ENCODE assay signal across 24 cellular contexts in the genomic region with DNA sequence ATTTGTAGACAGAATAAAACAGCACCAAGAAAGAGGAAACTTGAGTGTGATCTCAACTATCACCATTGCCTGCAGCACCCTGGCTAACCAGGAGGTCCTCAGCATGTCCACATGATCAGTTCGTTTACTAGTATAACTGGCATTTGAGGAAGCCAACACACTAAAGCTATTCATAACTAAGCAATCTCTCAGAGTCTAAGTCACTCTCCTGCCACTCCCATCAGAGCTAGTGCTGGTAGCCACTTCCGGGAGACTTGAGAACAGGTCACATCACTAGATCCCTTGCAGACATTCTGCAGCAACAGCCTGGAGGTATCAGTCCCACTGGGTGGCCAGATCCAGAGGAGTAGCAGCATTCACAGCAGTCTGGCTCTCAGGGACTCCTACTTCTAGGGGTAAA.
DNase-seq lines count a peak whose midpoint lies in the region; ATAC-seq and TF ChIP-seq lines count a peak whose summit lies in the region.
"Had no signal": no experiment of that assay in that cellular context is flagged by ENCODE, and none has a peak within 500 bp of the region (broad histone marks: within the 10 kb centered on the region; RNA-seq: fewer than 3 reads in every experiment).

No MANE protein-coding gene starts in this region.

- H3K36me3 ChIP-seq in KOPT-K1 (ENCODE audit: insufficient read depth, low read length), result no peaks in the 10 kb centered on the region
- H3K36me3 ChIP-seq: adrenal gland, brain microvascular endothelial cell had no signal

- peaks cover 5% of the 10 kb centered on the region for H3K4me1 Mint-ChIP-seq in activated T-helper 1 cell treated with anti-CD3 and anti-CD28 coated beads, Interleukin-12 subunit alpha, Interleukin-12 subunit beta, Interleukin-2, Interleukin-4 antibody, amounts not matched to agents 30 ng/mL and 10 ng/mL and 1 ng/mL, durations not matched to agents 14 hours and 24 hours and 36 hours (ENCODE audit: low read depth)

- no peaks in the 10 kb centered on the region for H3K27me3 Mint-ChIP-seq in activated T-helper 1 cell treated with anti-CD3 and anti-CD28 coated beads, Interleukin-12 subunit alpha, Interleukin-12 subunit beta, Interleukin-2, Interleukin-4 antibody, amounts not matched to agents 30 ng/mL and 10 ng/mL and 1 ng/mL, durations not matched to agents 14 hours and 24 hours and 36 hours (ENCODE audit: insufficient read depth)

- H3K4me3 Mint-ChIP-seq in activated T-helper 1 cell treated with anti-CD3 and anti-CD28 coated beads, Interleukin-12 subunit alpha, Interleukin-12 subunit beta, Interleukin-2, Interleukin-4 antibody, amounts not matched to agents 30 ng/mL and 10 ng/mL and 1 ng/mL, durations not matched to agents 14 hours and 24 hours and 36 hours, result no peak overlapping the region
- H3K4me3 Mint-ChIP-seq: natural killer cell treated with Interleukin-12 subunit alpha and Interleukin-12 subunit beta and Interleukin-15 and Interleukin-18, amount 100 ng/mL, for 72 hours had no signal

- ATAC-seq in left colon (peak; percentile 83), HG03354 (IDR thresholded peaks at IDR 0.05; ENCODE audit: poor library complexity, severe bottlenecking, unreplicated experiment) (no peak)

- TF ChIP-seq CTCF in GM13977 (IDR thresholded peaks at IDR 0.05; ENCODE audit: extremely low read depth, insufficient read depth, missing control alignments), result no peak

- in situ Hi-C loops in GM13977 (cut with MboI; ENCODE audit: low pct_unique_long_range_greater_than_20kb, low sequenced_read_pairs, unreplicated experiment), result no loop called here

- H3K9me3 ChIP-seq in KOPT-K1 (ENCODE audit: insufficient read depth, low read length, poor library complexity, severe bottlenecking), result no peaks in the 10 kb centered on the region
- H3K9me3 ChIP-seq: adrenal gland, testis had no signal

- no peaks in the 10 kb centered on the region for H3K9me3 Mint-ChIP-seq in activated T-helper 1 cell treated with anti-CD3 and anti-CD28 coated beads, Interleukin-12 subunit alpha, Interleukin-12 subunit beta, Interleukin-2, Interleukin-4 antibody, amounts not matched to agents 30 ng/mL and 10 ng/mL and 1 ng/mL, durations not matched to agents 14 hours and 24 hours and 36 hours
- H3K9me3 Mint-ChIP-seq: natural killer cell treated with Interleukin-12 subunit alpha and Interleukin-12 subunit beta and Interleukin-15 and Interleukin-18, amount 100 ng/mL, for 72 hours had no signal

- DNase-seq in Daoy (ENCODE audit: low read depth) (peak; percentile 33), left colon (no peak), SK-N-DZ (ENCODE audit: low spot score) (no peak), GM13977 (ENCODE audit: low spot score) (no peak)
- DNase-seq in activated T-helper 1 cell treated with anti-CD3 and anti-CD28 coated beads, Interleukin-12 subunit alpha, Interleukin-12 subunit beta, Interleukin-2, Interleukin-4 antibody, amounts not matched to agents 30 ng/mL and 10 ng/mL and 1 ng/mL, durations not matched to agents 14 hours and 24 hours and 36 hours (ENCODE audit: low spot score), result no peak
- DNase-seq: activated CD4-positive, alpha-beta T cell treated with anti-CD3 and anti-CD28 coated beads for 48 hours; activated gamma-delta T cell treated with Interleukin-2 at 50 U/mL for 16 hours; adrenal gland; brain microvascular endothelial cell; DMS153; GOT3; islet precursor cell; KG1; MV-4-11; NCI-H1694; NCI-H2171; NCI-H524; stimulated activated CD4-positive, alpha-beta T cell treated with anti-CD3 and anti-CD28 coated beads, Interleukin-4, amount 100 ng/mL, for 24 hours; stimulated activated naive CD4-positive, alpha-beta T cell; testis had no signal

- H3K27ac Mint-ChIP-seq in activated T-helper 1 cell treated with anti-CD3 and anti-CD28 coated beads, Interleukin-12 subunit alpha, Interleukin-12 subunit beta, Interleukin-2, Interleukin-4 antibody, amounts not matched to agents 30 ng/mL and 10 ng/mL and 1 ng/mL, durations not matched to agents 14 hours and 24 hours and 36 hours, result peak overlapping the region; percentile 48
- H3K27ac Mint-ChIP-seq: natural killer cell treated with Interleukin-12 subunit alpha and Interleukin-12 subunit beta and Interleukin-15 and Interleukin-18, amount 100 ng/mL, for 72 hours had no signal

- H3K36me3 Mint-ChIP-seq in activated T-helper 1 cell treated with anti-CD3 and anti-CD28 coated beads, Interleukin-12 subunit alpha, Interleukin-12 subunit beta, Interleukin-2, Interleukin-4 antibody, amounts not matched to agents 30 ng/mL and 10 ng/mL and 1 ng/mL, durations not matched to agents 14 hours and 24 hours and 36 hours (ENCODE audit: low read depth), result no peaks in the 10 kb centered on the region
- H3K36me3 Mint-ChIP-seq: natural killer cell treated with Interleukin-12 subunit alpha and Interleukin-12 subunit beta and Interleukin-15 and Interleukin-18, amount 100 ng/mL, for 72 hours had no signal

- H3K27ac ChIP-seq in KOPT-K1 (ENCODE audit: low read depth, low read length, poor library complexity, severe bottlenecking), result peak overlapping the region; percentile 35
- H3K27ac ChIP-seq: adrenal gland, brain microvascular endothelial cell, SK-N-MC, testis had no signal

- intact Hi-C loops in activated T-helper 1 cell treated with anti-CD3 and anti-CD28 coated beads, Interleukin-12 subunit alpha, Interleukin-12 subunit beta, Interleukin-2, Interleukin-4 antibody, amounts not matched to agents 30 ng/mL and 10 ng/mL and 1 ng/mL, durations not matched to agents 14 hours and 24 hours and 36 hours (cut with micrococcal nuclease), result no loop called here
- intact Hi-C loops in left colon (cut with DNase I, micrococcal nuclease), result no loop called here
